Comparison of ENCODE assay signal across 24 cellular contexts in the genomic region with DNA sequence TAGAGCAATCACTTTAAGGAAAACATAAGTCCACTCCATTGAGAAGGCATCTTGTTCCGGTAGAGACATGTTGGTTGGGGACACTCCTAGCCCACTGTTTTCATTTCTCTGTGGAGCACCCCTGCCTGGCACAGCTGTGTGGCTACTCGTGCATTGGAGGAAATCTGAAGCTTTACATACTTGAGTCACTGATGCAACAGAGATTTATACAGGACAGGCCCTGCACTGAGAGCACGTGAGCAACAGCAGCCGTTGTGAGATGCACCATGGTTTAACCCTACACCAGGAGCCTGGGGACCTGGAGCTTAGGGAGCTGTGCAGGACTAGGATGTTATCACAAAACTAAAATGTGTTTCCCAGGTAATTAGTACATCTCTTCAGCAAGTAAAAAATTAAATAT.
"Had no signal": no experiment of that assay in that cellular context is flagged by ENCODE, and none has a peak within 500 bp of the region (broad histone marks: within the 10 kb centered on the region; RNA-seq: fewer than 3 reads in every experiment).

No MANE protein-coding gene starts in this region.

- H3K4me1 Mint-ChIP-seq: memory B cell; nephron; stimulated activated memory B cell treated with anti-CD40 and anti-IgM and Interleukin-4, amounts not matched to agents 10 μg/mL and 1 μg/mL and 100 μg/mL, for 72 hours had no signal

- H3K27ac Mint-ChIP-seq: memory B cell; nephron; stimulated activated memory B cell treated with anti-CD40 and anti-IgM and Interleukin-4, amounts not matched to agents 10 μg/mL and 1 μg/mL and 100 μg/mL, for 72 hours; stimulated activated naive CD8-positive, alpha-beta T cell treated with anti-CD3 and anti-CD28 coated beads, Interleukin-15, Interleukin-2, amounts not matched to agents 100 ng/mL and 50 ng/mL, for 24 hours had no signal

- H3K4me3 Mint-ChIP-seq: memory B cell; nephron; stimulated activated memory B cell treated with anti-CD40 and anti-IgM and Interleukin-4, amounts not matched to agents 10 μg/mL and 1 μg/mL and 100 μg/mL, for 72 hours; stimulated activated naive CD8-positive, alpha-beta T cell treated with anti-CD3 and anti-CD28 coated beads, Interleukin-15, Interleukin-2, amounts not matched to agents 100 ng/mL and 50 ng/mL, for 24 hours had no signal

- H3K9ac ChIP-seq: parathyroid adenoma had no signal

- H3K36me3 Mint-ChIP-seq: memory B cell; stimulated activated memory B cell treated with anti-CD40 and anti-IgM and Interleukin-4, amounts not matched to agents 10 μg/mL and 1 μg/mL and 100 μg/mL, for 72 hours had no signal

- H3K4me1 ChIP-seq: colonic mucosa, esophagus squamous epithelium, gastroesophageal sphincter, left ventricle myocardium inferior, lower lobe of right lung, parathyroid adenoma, psoas muscle, right lobe of liver, spleen, testis, tibial nerve had no signal

- H3K9me3 ChIP-seq: colonic mucosa, esophagus squamous epithelium, lower lobe of right lung, psoas muscle, right lobe of liver, testis had no signal

- H2AFZ ChIP-seq: parathyroid adenoma had no signal

- H3K4me3 ChIP-seq: colonic mucosa, esophagus squamous epithelium, gastroesophageal sphincter, left ventricle myocardium inferior, lower lobe of right lung, psoas muscle, right lobe of liver, spleen, testis, tibial nerve had no signal

- H3K27me3 Mint-ChIP-seq: memory B cell; stimulated activated memory B cell treated with anti-CD40 and anti-IgM and Interleukin-4, amounts not matched to agents 10 μg/mL and 1 μg/mL and 100 μg/mL, for 72 hours; stimulated activated naive CD8-positive, alpha-beta T cell treated with anti-CD3 and anti-CD28 coated beads, Interleukin-15, Interleukin-2, amounts not matched to agents 100 ng/mL and 50 ng/mL, for 24 hours had no signal

- H3K79me2 ChIP-seq: parathyroid adenoma had no signal

- ATAC-seq: gastroesophageal sphincter; psoas muscle; stimulated activated memory B cell treated with anti-CD40 and anti-IgM and Interleukin-4, amounts not matched to agents 10 μg/mL and 1 μg/mL and 100 μg/mL, for 72 hours had no signal

- H3K27me3 ChIP-seq: colonic mucosa, esophagus squamous epithelium, right lobe of liver, spleen, testis, tibial nerve had no signal

- DNase-seq: colonic mucosa; effector CD8-positive, alpha-beta T cell; esophagus squamous epithelium; foreskin fibroblast; glutamatergic neuron; left ventricle myocardium inferior; lower lobe of right lung; midbrain; occipital lobe; psoas muscle; retina; spleen; stimulated activated CD4-positive, alpha-beta T cell treated with anti-CD3 and anti-CD28 coated beads, Interleukin-15, amount 100 ng/mL, for 24 hours; stimulated activated CD4-positive, alpha-beta T cell treated with anti-CD3 and anti-CD28 coated beads, Interleukin-1b, Interleukin-23, amount 100 ng/mL, for 48 hours; stimulated activated CD4-positive, alpha-beta T cell treated with anti-CD3 and anti-CD28 coated beads, Interleukin-4, amount 100 ng/mL, for 24 hours; testis had no signal

- H3K27ac ChIP-seq: colonic mucosa, esophagus squamous epithelium, gastroesophageal sphincter, left ventricle myocardium inferior, lower lobe of right lung, parathyroid adenoma, psoas muscle, right lobe of liver, spleen, testis, tibial nerve had no signal

- H3K36me3 ChIP-seq: colonic mucosa, esophagus squamous epithelium, gastroesophageal sphincter, left ventricle myocardium inferior, lower lobe of right lung, right lobe of liver, spleen, tibial nerve had no signal

- H3K9me3 Mint-ChIP-seq: stimulated activated naive CD8-positive, alpha-beta T cell treated with anti-CD3 and anti-CD28 coated beads, Interleukin-15, Interleukin-2, amounts not matched to agents 100 ng/mL and 50 ng/mL, for 24 hours had no signal
